19 cellular contexts compared by ENCODE assay signal in the genomic region with DNA sequence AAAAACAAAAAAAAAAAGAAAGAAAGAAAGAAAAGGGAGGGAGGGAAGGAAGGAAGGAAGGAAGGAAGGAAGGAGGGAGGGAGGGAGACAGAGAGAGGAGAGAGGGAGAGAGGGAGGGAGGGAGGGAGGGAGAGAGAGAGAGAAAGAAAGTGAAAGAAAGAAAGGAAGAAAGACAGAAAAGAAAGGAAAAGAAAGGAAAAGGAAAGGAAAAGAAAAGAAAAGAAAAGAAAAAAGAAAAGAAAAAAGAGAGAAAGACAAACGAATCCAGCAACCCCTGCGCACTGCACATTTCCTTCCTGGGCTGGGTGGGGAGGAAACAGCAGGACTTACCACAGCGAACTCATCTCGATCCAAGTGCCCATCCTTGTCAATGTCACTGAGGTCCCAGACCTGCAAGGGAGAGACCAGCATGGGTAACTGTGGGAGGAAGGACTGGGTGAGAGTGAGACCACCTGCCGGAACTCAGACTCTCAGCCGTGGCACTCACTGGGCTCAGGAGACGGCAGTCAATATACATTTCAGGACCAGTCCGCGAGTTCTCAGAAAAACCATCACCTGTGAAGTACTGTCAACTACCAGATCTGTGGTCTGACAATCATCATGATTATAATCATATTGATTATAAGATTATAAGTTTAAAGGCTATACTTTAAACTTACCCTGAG. TPM values are rescaled to one million over a fixed set of nuclear protein-coding genes. Genes with fewer than 3 reads are reported as not detected.
DNase-seq lines count a peak whose midpoint lies in the region; ATAC-seq and TF ChIP-seq lines count a peak whose summit lies in the region.
"Had no signal": no experiment of that assay in that cellular context is flagged by ENCODE, and none has a peak within 500 bp of the region (broad histone marks: within the 10 kb centered on the region; RNA-seq: fewer than 3 reads in every experiment).

No MANE protein-coding gene starts in this region.

- TF ChIP-seq CTCF in right atrium auricular region (IDR thresholded peaks at IDR 0.05): no peak

- H3K27ac Mint-ChIP-seq in T-helper 17 cell: peak overlapping the region; percentile 87
- H3K27ac Mint-ChIP-seq in naive thymus-derived CD4-positive, alpha-beta T cell: peak overlapping the region in 4 of 9 donors; percentile 12 to 86 (median 64)
- H3K27ac Mint-ChIP-seq: dendritic cell treated with granulocyte-macrophage colony-stimulating factor and Interleukin-4, amounts not matched to agents 40 ng/mL and 50 ng/mL, for 4 days; GM23338 had no signal

- H3K4me3 ChIP-seq in right atrium auricular region: no peak overlapping the region
- no peak overlapping the region for H3K4me3 ChIP-seq in naive thymus-derived CD4-positive, alpha-beta T cell (ENCODE audit: low read length)
- H3K4me3 ChIP-seq: cardiac muscle cell, GM23338, lower lobe of right lung, mucosa of descending colon had no signal

- H3K9me3 ChIP-seq in right atrium auricular region (no peaks in the 10 kb centered on the region), T-helper 17 cell (ENCODE audit: control insufficient read depth, low read length, poor library complexity, severe bottlenecking) (no peaks in the 10 kb centered on the region)
- no peaks in the 10 kb centered on the region for H3K9me3 ChIP-seq in naive thymus-derived CD4-positive, alpha-beta T cell (ENCODE audit: control insufficient read depth in 2 of 3, low read length in 3 of 3)
- H3K9me3 ChIP-seq: lower lobe of right lung, mucosa of descending colon had no signal

- peaks cover 9% of the 10 kb centered on the region for H3K36me3 Mint-ChIP-seq in T-helper 17 cell (ENCODE audit: low read depth)
- peaks cover 6 to 31% (median 17%) of the 10 kb centered on the region in 5 donors for H3K36me3 Mint-ChIP-seq in naive thymus-derived CD4-positive, alpha-beta T cell

- peaks cover 18% of the 10 kb centered on the region for H3K4me1 Mint-ChIP-seq in T-helper 17 cell
- H3K4me1 Mint-ChIP-seq in naive thymus-derived CD4-positive, alpha-beta T cell: peaks cover 0 to 35% (median 15%) of the 10 kb centered on the region in 7 donors
- H3K4me1 Mint-ChIP-seq: GM23338, neural crest cell had no signal

- ATAC-seq in T-helper 17 cell (peak; percentile 55), GM21390 (IDR thresholded peaks at IDR 0.05; ENCODE audit: unreplicated experiment) (no peak)
- ATAC-seq in naive thymus-derived CD4-positive, alpha-beta T cell: peak; percentile 20
- ATAC-seq: GM23338 had no signal

- peaks cover 0 to 5% of the 10 kb centered on the region in 2 donors for H3K4me1 ChIP-seq in right atrium auricular region
- H3K4me1 ChIP-seq in naive thymus-derived CD4-positive, alpha-beta T cell (ENCODE audit: control insufficient read depth in 2 of 2, insufficient read depth in 2 of 2, low read length in 2 of 2): no peaks in the 10 kb centered on the region
- H3K4me1 ChIP-seq: lower lobe of right lung had no signal

- H3K4me3 Mint-ChIP-seq in T-helper 17 cell: peak overlapping the region; percentile 49
- H3K4me3 Mint-ChIP-seq in naive thymus-derived CD4-positive, alpha-beta T cell: peak overlapping the region in 3 of 10 donors; percentile 74 to 77 (median 75)
- H3K4me3 Mint-ChIP-seq: dendritic cell treated with granulocyte-macrophage colony-stimulating factor and Interleukin-4, amounts not matched to agents 40 ng/mL and 50 ng/mL, for 4 days; GM23338; neural crest cell; type B pancreatic cell had no signal

- H3K9me3 Mint-ChIP-seq in naive thymus-derived CD4-positive, alpha-beta T cell: no peaks in the 10 kb centered on the region
- H3K9me3 Mint-ChIP-seq: dendritic cell treated with granulocyte-macrophage colony-stimulating factor and Interleukin-4, amounts not matched to agents 40 ng/mL and 50 ng/mL, for 4 days; GM23338; neural crest cell; type B pancreatic cell had no signal

- POLR2A ChIA-PET in naive thymus-derived CD4-positive, alpha-beta T cell (lab: Charles Lee): interaction anchor here (0.7 kb wide), 1 partner anchor 306 kb away, joined by 3 read pairs; no protein-coding TSS in a partner anchor

- H3K27me3 Mint-ChIP-seq in T-helper 17 cell: no peaks in the 10 kb centered on the region
- H3K27me3 Mint-ChIP-seq in naive thymus-derived CD4-positive, alpha-beta T cell: no peaks in the 10 kb centered on the region
- H3K27me3 Mint-ChIP-seq: dendritic cell treated with granulocyte-macrophage colony-stimulating factor and Interleukin-4, amounts not matched to agents 40 ng/mL and 50 ng/mL, for 4 days; progenitor cell of endocrine pancreas; type B pancreatic cell had no signal

- peak overlapping the region; percentile 61 to 65 for H3K27ac ChIP-seq in right atrium auricular region
- H3K27ac ChIP-seq in naive thymus-derived CD4-positive, alpha-beta T cell (ENCODE audit: low read depth, low read length): no peak overlapping the region
- H3K27ac ChIP-seq: cardiac muscle cell, lower lobe of right lung had no signal

- CTCF ChIA-PET in naive thymus-derived CD4-positive, alpha-beta T cell (lab: Charles Lee): no interaction called here

- no peaks in the 10 kb centered on the region for H3K27me3 ChIP-seq in right atrium auricular region
- no peaks in the 10 kb centered on the region for H3K27me3 ChIP-seq in naive thymus-derived CD4-positive, alpha-beta T cell (ENCODE audit: control insufficient read depth in 2 of 2, insufficient read depth in 2 of 2, low read length in 2 of 2)
- H3K27me3 ChIP-seq: cardiac muscle cell had no signal

- intact Hi-C loops in cardiac septum (cut with DNase I): no loop called here
- intact Hi-C loops in naive thymus-derived CD4-positive, alpha-beta T cell (cut with micrococcal nuclease): no loop called here
- intact Hi-C loops in posterior vena cava (cut with DNase I): no loop called here

- H3K36me3 ChIP-seq in right atrium auricular region: peaks cover 76% of the 10 kb centered on the region
- peaks cover 0 to 73% (median 17%) of the 10 kb centered on the region in 3 experiments for H3K36me3 ChIP-seq in naive thymus-derived CD4-positive, alpha-beta T cell (ENCODE audit: control insufficient read depth in 2 of 3, insufficient read depth in 3 of 3, low read length in 3 of 3)

- no peak for DNase-seq in right atrium auricular region (ENCODE audit: low spot score)
- DNase-seq in cardiac septum (ENCODE audit: low spot score): no peak
- no peak for DNase-seq in T-helper 17 cell
- DNase-seq in naive thymus-derived CD4-positive, alpha-beta T cell: peak in 1 of 9 donors; percentile 24
- no peak for DNase-seq in GM03348 (ENCODE audit: low spot score)
- DNase-seq in posterior vena cava (ENCODE audit: low spot score): no peak
- DNase-seq: activated CD8-positive, alpha-beta memory T cell treated with anti-CD3 and anti-CD28 coated beads, Interleukin-2, amount 50 U/mL, for 48 hours; activated naive CD4-positive, alpha-beta T cell treated with Interleukin-2 at 50 U/mL for 16 hours; aorta; mucosa of descending colon; NCI-H1417 had no signal

RNA-seq across cellular contexts. Expression of a gene that starts 43.3 kb away (rescaled TPM):
- total RNA-seq in right atrium auricular region (10 to 100 TPM; 24.0 to 27.4 TPM), cardiac septum (48.4 TPM), T-helper 17 cell (10 to 100 TPM; 42.7 to 44.1 TPM), posterior vena cava (10 to 100 TPM; 33.0 to 36.4 TPM)
- 10 to 100 TPM; 40.8 to 60.1 (median 48.3) TPM for total RNA-seq in naive thymus-derived CD4-positive, alpha-beta T cell
- polyA plus RNA-seq in naive thymus-derived CD4-positive, alpha-beta T cell: 10 to 100 TPM in 1 of 2 donors, 1 to 10 TPM in 1; 9.5 to 14.6 TPM
